ENCODE assay signal across 16 cellular contexts in the genomic region with DNA sequence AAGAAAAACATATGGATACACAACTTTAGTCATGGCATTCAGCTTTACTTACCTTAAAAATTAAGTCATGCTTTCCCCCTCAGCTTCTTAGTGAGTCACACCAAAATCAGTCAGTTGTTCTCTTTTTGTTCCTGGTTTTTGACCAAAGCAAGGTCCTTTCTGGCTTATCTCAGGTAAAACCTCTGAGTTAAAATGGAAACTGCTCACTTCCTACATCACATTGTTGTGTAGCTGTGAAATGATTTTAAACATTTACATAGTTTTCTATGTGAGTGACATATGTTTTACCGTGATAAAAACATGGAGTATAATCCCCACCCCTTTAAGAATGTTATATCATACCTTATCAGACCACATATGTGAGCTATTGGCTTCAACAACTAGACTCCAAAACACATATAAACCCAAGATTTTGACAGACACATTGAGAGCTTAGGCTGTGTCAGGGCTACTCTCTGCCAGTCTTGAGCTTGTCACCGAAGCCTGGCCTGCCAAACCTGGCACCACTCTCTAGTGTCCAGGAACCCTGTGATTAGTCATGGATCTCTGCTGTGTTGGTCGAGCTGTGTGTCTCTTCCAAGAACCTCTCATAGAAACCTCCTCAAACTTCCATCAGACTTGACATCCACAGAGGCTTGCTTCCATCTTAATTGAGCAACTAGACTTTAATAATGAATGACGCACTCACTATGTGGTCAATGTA.
DNase-seq lines count a peak whose midpoint lies in the region; ATAC-seq, FAIRE-seq and TF ChIP-seq lines count a peak whose summit lies in the region.
"Had no signal": no experiment of that assay in that cellular context is flagged by ENCODE, and none has a peak within 500 bp of the region (broad histone marks: within the 10 kb centered on the region; RNA-seq: fewer than 3 reads in every experiment).

No MANE protein-coding gene starts in this region.

- no peak for TF ChIP-seq CTCF in GM13976 (IDR thresholded peaks at IDR 0.05; ENCODE audit: borderline replicate concordance, control extremely low read depth, extremely low read depth, insufficient read depth, missing control alignments)
- no peak for TF ChIP-seq CTCF in GM20000 (IDR thresholded peaks at IDR 0.05; ENCODE audit: extremely low read depth, missing control alignments)
- no peak for TF ChIP-seq CTCF in GM12878 (IDR thresholded peaks at IDR 0.05 in 2 of 3, conservative IDR thresholded peaks at IDR 0.05 in 1 of 3; ENCODE audit: control insufficient read depth in 2 of 3, extremely low read depth in 1 of 3, insufficient read depth in 1 of 3, low read depth in 3 of 3, low read length in 3 of 3)
- no peak for TF ChIP-seq CTCF in mucosa of descending colon (IDR thresholded peaks at IDR 0.05)

- no peaks in the 10 kb centered on the region for H3K79me2 ChIP-seq in GM12878 (ENCODE audit: control insufficient read depth, insufficient read depth, low read length)

- FAIRE-seq in GM12878 (lab: Jason Lieb, UNC), result peak; percentile 88

- no peaks in the 10 kb centered on the region for H3K27me3 ChIP-seq in GM12878 (replicated peaks in 1 of 2; ENCODE audit: control insufficient read depth in 2 of 2, insufficient read depth in 2 of 2, low read length in 1 of 2)
- H3K27me3 ChIP-seq: SJSA1, spleen had no signal

- SMC1A ChIA-PET in GM12878 (lab: Charles Lee; ENCODE audit: uncharacterized antibody, unreplicated experiment), result interaction anchor here (0.5 to 2.0 kb wide), 14 partner anchors 9 to 132 kb away, joined by 3 to 8 read pairs (median 4); no protein-coding TSS in a partner anchor

- DNase-seq in GM13976 (ENCODE audit: low spot score) (peak; percentile 47), GM20000 (ENCODE audit: low spot score) (peak; percentile 27), GM12878 (ENCODE audit: low read depth, low spot score) (peak; percentile 51), mucosa of descending colon (no peak), SIG-M5 (lab: John Stamatoyannopoulos, UW) (no peak), NCI-H82 (lab: John Stamatoyannopoulos, UW) (no peak), NCI-H2107 (lab: John Stamatoyannopoulos, UW) (no peak)
- DNase-seq: activated CD4-positive, alpha-beta T cell treated with anti-CD3 and anti-CD28 coated beads, Interleukin-2, amount 10 ng/mL, durations not matched to agents 7 days and 5 days; activated T-cell treated with anti-CD3 and anti-CD28 coated beads, Interleukin-2, amount 50 U/mL, for 1 hour; caudate nucleus; effector memory CD4-positive, alpha-beta T cell; spleen; T-helper 9 cell had no signal

- POLR2A ChIA-PET in GM12878 (lab: Charles Lee), result no interaction called here

- BruUV-seq in GM12878 (replicated peaks; lab: Mats Ljungman, UMichigan), result no TSS peak

- intact Hi-C loops in GM12878 (cut with micrococcal nuclease; ENCODE audit: unreplicated experiment), result no loop called here
- intact Hi-C loops in mucosa of descending colon (cut with DNase I, micrococcal nuclease), result no loop called here

- WGBS in GM12878 (ENCODE audit: insufficient coverage, insufficient replicate concordance, low lambda C conversion rate, missing lambda C conversion rate), result 38% methylated on average over 4 of the region's 4 CpGs

- H3K9me3 ChIP-seq in GM12878 (replicated peaks; ENCODE audit: control insufficient read depth, insufficient read depth, low read length) (no peaks in the 10 kb centered on the region), mucosa of descending colon (no peaks in the 10 kb centered on the region)
- H3K9me3 ChIP-seq: prostate gland, SJSA1, spleen had no signal

- RAD21 ChIA-PET in GM12878 (lab: Charles Lee; ENCODE audit: unreplicated experiment), result interaction anchor here (0.6 to 1.6 kb wide), 2 partner anchors 20 to 153 kb away, joined by 3 to 6 read pairs; no protein-coding TSS in a partner anchor

- CTCF ChIA-PET in GM12878 (lab: Yijun Ruan, JAX), result interaction anchor here (0.7 to 2.4 kb wide), 3 partner anchors 10 to 218 kb away, joined by 3 to 6 read pairs (median 4); no protein-coding TSS in a partner anchor

- no peak overlapping the region for H3K9ac ChIP-seq in GM12878 (ENCODE audit: control insufficient read depth, insufficient read depth, low read length)

- H3K4me1 ChIP-seq in GM12878 (ENCODE audit: control insufficient read depth, insufficient read depth, low read length) (peaks cover 5% of the 10 kb centered on the region; the same call in 1 of the 2 replicates), mucosa of descending colon (ENCODE audit: low read depth) (no peaks in the 10 kb centered on the region)
- H3K4me1 ChIP-seq: prostate gland had no signal

- no peak overlapping the region; the same call in 1 of the 2 replicates for H3K4me3 ChIP-seq in GM12878
- no peak overlapping the region for H3K4me3 ChIP-seq in mucosa of descending colon
- H3K4me3 ChIP-seq: prostate gland, SJSA1, spleen had no signal

- TF ChIP-seq EP300 in GM12878 (IDR thresholded peaks at IDR 0.05; ENCODE audit: borderline replicate concordance in 1 of 2, control insufficient read depth in 1 of 2, low read depth in 2 of 2, low read length in 2 of 2), result no peak

- 0 out of 2 replicates have a peak overlapping the region, but pooled peaks have one; percentile 4 for H3K27ac ChIP-seq in GM12878 (ENCODE audit: control insufficient read depth, insufficient read depth)
- H3K27ac ChIP-seq: prostate gland, SJSA1, spleen had no signal

- H4K20me1 ChIP-seq in GM12878 (ENCODE audit: control insufficient read depth, insufficient read depth), result no peaks in the 10 kb centered on the region

- H3K36me3 ChIP-seq in GM12878 (ENCODE audit: control insufficient read depth in 2 of 2, insufficient read depth in 2 of 2, low read length in 1 of 2), result no peaks in the 10 kb centered on the region
- H3K36me3 ChIP-seq in mucosa of descending colon (ENCODE audit: low read depth), result no peaks in the 10 kb centered on the region
- H3K36me3 ChIP-seq: prostate gland, SJSA1, spleen had no signal

- 0 out of 2 replicates have a peak overlapping the region, but pooled peaks have one; percentile 22 for H3K4me2 ChIP-seq in GM12878 (ENCODE audit: control insufficient read depth, insufficient read depth)

- peak overlapping the region; percentile 67 for H2AFZ ChIP-seq in GM12878 (ENCODE audit: control insufficient read depth, low read depth, low read length)

- no peak for TF ChIP-seq RAD21 in GM12878 (IDR thresholded peaks at IDR 0.05; ENCODE audit: insufficient read depth, low read depth, low read length)

- peak; percentile 41 for ATAC-seq in HG03060 (IDR thresholded peaks at IDR 0.05; ENCODE audit: low read depth, unreplicated experiment)
- ATAC-seq in GM12878, result peak; percentile 79
- no peak for ATAC-seq in mucosa of descending colon

- TF ChIP-seq POLR2A in GM12878 (IDR thresholded peaks at IDR 0.05; ENCODE audit: low read depth, low read length), result no peak

- in situ Hi-C loops in GM13976 (cut with MboI; ENCODE audit: low sequenced_read_pairs, unreplicated experiment), result no loop called here
- in situ Hi-C loops in GM12878 (cut with MboI), result no loop called here

TF ChIP-seq in GM12878, 131 proteins besides CTCF, POLR2A, EP300 and RAD21 (continues in another document):
- TF ChIP-seq HDGF (IDR thresholded peaks at IDR 0.05) (no peak), SRF (IDR thresholded peaks at IDR 0.05; ENCODE audit: low read depth in 2 of 2, low read length in 2 of 2) (no peak), NFIC (IDR thresholded peaks at IDR 0.05; ENCODE audit: low read depth, low read length) (no peak), SMAD1 (IDR thresholded peaks at IDR 0.05; ENCODE audit: low read depth, partially characterized antibody) (no peak), CHD1 (IDR thresholded peaks at IDR 0.05; ENCODE audit: low read depth, low read length) (no peak), ZNF207 (IDR thresholded peaks at IDR 0.05; ENCODE audit: borderline replicate concordance) (no peak), KDM1A (IDR thresholded peaks at IDR 0.05; ENCODE audit: borderline replicate concordance) (no peak)
- TF ChIP-seq, protein P1, sequence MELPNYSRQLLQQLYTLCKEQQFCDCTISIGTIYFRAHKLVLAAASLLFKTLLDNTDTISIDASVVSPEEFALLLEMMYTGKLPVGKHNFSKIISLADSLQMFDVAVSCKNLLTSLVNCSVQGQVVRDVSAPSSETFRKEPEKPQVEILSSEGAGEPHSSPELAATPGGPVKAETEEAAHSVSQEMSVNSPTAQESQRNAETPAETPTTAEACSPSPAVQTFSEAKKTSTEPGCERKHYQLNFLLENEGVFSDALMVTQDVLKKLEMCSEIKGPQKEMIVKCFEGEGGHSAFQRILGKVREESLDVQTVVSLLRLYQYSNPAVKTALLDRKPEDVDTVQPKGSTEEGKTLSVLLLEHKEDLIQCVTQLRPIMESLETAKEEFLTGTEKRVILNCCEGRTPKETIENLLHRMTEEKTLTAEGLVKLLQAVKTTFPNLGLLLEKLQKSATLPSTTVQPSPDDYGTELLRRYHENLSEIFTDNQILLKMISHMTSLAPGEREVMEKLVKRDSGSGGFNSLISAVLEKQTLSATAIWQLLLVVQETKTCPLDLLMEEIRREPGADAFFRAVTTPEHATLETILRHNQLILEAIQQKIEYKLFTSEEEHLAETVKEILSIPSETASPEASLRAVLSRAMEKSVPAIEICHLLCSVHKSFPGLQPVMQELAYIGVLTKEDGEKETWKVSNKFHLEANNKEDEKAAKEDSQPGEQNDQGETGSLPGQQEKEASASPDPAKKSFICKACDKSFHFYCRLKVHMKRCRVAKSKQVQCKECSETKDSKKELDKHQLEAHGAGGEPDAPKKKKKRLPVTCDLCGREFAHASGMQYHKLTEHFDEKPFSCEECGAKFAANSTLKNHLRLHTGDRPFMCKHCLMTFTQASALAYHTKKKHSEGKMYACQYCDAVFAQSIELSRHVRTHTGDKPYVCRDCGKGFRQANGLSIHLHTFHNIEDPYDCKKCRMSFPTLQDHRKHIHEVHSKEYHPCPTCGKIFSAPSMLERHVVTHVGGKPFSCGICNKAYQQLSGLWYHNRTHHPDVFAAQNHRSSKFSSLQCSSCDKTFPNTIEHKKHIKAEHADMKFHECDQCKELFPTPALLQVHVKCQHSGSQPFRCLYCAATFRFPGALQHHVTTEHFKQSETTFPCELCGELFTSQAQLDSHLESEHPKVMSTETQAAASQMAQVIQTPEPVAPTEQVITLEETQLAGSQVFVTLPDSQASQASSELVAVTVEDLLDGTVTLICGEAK (IDR thresholded peaks at IDR 0.05; ENCODE audit: borderline replicate concordance), result no peak
- TF ChIP-seq, protein P2, sequence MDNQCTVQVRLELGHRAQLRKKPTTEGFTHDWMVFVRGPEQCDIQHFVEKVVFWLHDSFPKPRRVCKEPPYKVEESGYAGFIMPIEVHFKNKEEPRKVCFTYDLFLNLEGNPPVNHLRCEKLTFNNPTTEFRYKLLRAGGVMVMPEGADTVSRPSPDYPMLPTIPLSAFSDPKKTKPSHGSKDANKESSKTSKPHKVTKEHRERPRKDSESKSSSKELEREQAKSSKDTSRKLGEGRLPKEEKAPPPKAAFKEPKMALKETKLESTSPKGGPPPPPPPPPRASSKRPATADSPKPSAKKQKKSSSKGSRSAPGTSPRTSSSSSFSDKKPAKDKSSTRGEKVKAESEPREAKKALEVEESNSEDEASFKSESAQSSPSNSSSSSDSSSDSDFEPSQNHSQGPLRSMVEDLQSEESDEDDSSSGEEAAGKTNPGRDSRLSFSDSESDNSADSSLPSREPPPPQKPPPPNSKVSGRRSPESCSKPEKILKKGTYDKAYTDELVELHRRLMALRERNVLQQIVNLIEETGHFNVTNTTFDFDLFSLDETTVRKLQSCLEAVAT (IDR thresholded peaks at IDR 0.05), result no peak

Comparison
In these comparisons a context has a peak if more than half of its experiments do, and no peak if none do; other contexts are left out.
1. DNase-seq: peak in GM13976 (single experiment), GM20000 (single experiment) and GM12878 (single experiment); none in mucosa of descending colon (0 of 3), SIG-M5 (single experiment), NCI-H82 (single experiment) and NCI-H2107 (single experiment).